Comparison of ENCODE assay signal across 1 cellular context in genomic region chr4:76729460-76729859, GRCh38.
TF ChIP-seq lines count a peak whose summit lies in the region.

No MANE protein-coding gene starts in this region.

TF ChIP-seq in IMR-90, 13 proteins besides CTCF, POLR2A, EP300 and RAD21 (continued from another document):
- TF ChIP-seq ELK1 (IDR thresholded peaks at IDR 0.05; ENCODE audit: borderline replicate concordance, low read depth, low read length) (no peak), MAFK (IDR thresholded peaks at IDR 0.05; ENCODE audit: low read depth, low read length) (no peak), FOS (IDR thresholded peaks at IDR 0.05; ENCODE audit: low read depth, low read length) (no peak), CHD1 (IDR thresholded peaks at IDR 0.05; ENCODE audit: low read depth, low read length) (no peak)
